ENCODE assay signal across 8 cellular contexts in genomic region chr14:105045710-105046326, GRCh38. TPM values are rescaled to one million over a fixed set of nuclear protein-coding genes. Genes with fewer than 3 reads are reported as not detected.
DNase-seq lines count a peak whose midpoint lies in the region; ATAC-seq and TF ChIP-seq lines count a peak whose summit lies in the region.

No MANE protein-coding gene starts in this region.

- peak; percentile 95 for ATAC-seq in omental fat pad (ENCODE audit: low FRiP score)

- DNase-seq in DMS 273 (lab: John Stamatoyannopoulos, UW; ENCODE audit: unreplicated experiment) (peak; percentile 96), GOT3 (lab: John Stamatoyannopoulos, UW) (peak; percentile 43), MV-4-11 (lab: John Stamatoyannopoulos, UW) (peak; percentile 89), SJCRH30 (peak; percentile 84 to 92), fibroblast of villous mesenchyme (ENCODE audit: low read depth) (peak; percentile 81), omental fat pad (ENCODE audit: low spot score) (peak; percentile 96), thyroid gland (peak; percentile 87 to 93)
- DNase-seq in activated effector memory CD4-positive, alpha-beta T cell treated with Interleukin-2 at 50 U/mL for 16 hours, result peak; percentile 84

- H3K9me3 ChIP-seq in SJCRH30 (replicated peaks) (no peaks in the 10 kb centered on the region), thyroid gland (no peaks in the 10 kb centered on the region)

- WGBS in thyroid gland, 2 donors, result 4 to 11% methylated on average over 23 to 35 of the region's 42 CpGs

- H3K4me3 ChIP-seq in SJCRH30, result no peak overlapping the region
- H3K4me3 ChIP-seq in fibroblast of villous mesenchyme (ENCODE audit: low read depth, low read length), result peak overlapping the region; percentile 18
- H3K4me3 ChIP-seq in thyroid gland (replicated peaks in 1 of 3), result no peak overlapping the region

- H3K27me3 ChIP-seq in SJCRH30 (no peaks in the 10 kb centered on the region), thyroid gland (no peaks in the 10 kb centered on the region)

- H3K36me3 ChIP-seq in SJCRH30 (no peaks in the 10 kb centered on the region), thyroid gland (no peaks in the 10 kb centered on the region)

- intact Hi-C loops in thyroid gland (cut with DNase I), result loop anchor here (2.0 to 10.0 kb wide), 2 partner anchors 71 to 271 kb away; no protein-coding TSS in a partner anchor

- TF ChIP-seq POLR2A in thyroid gland (IDR thresholded peaks at IDR 0.05), result no peak

- peak; percentile 99 for TF ChIP-seq CTCF in fibroblast of villous mesenchyme (IDR thresholded peaks at IDR 0.05; ENCODE audit: insufficient read depth, low read depth, low read length)
- peak in 2 of 3 donors; percentile 97 to 100 for TF ChIP-seq CTCF in omental fat pad (IDR thresholded peaks at IDR 0.05)
- peak; percentile 97 to 100 (median 100) for TF ChIP-seq CTCF in thyroid gland (IDR thresholded peaks at IDR 0.05)

- H3K4me1 ChIP-seq in SJCRH30, result peaks cover 3% of the 10 kb centered on the region; the same call in 1 of the 2 replicates
- H3K4me1 ChIP-seq in thyroid gland, result peaks cover 0 to 11% of the 10 kb centered on the region in 2 donors

- H3K27ac ChIP-seq in SJCRH30, result no peak overlapping the region
- H3K27ac ChIP-seq in thyroid gland, result no peak overlapping the region

RNA-seq across cellular contexts. Expression of gene GPR132, which starts 19.4 kb away (rescaled TPM):
- total RNA-seq in SJCRH30 (2014; rRNA removed; shearing (Covaris generic)), result 0.40 and 0.63 TPM in 2 replicates
- total RNA-seq in fibroblast of villous mesenchyme (under 0.01 TPM in 1 of 2 replicates, not detected in the other), omental fat pad (1 to 10 TPM; 2.7 to 9.0 (median 7.6) TPM), thyroid gland (1 to 10 TPM; 1.0 to 4.6 (median 2.1) TPM)

RNA-seq across cellular contexts. Expression of gene CDCA4, which starts 24.9 kb away (rescaled TPM):
- 92.3 and 98.0 TPM in 2 replicates for total RNA-seq in SJCRH30 (2014; rRNA removed; shearing (Covaris generic))
- total RNA-seq in fibroblast of villous mesenchyme (22.2 and 22.5 TPM in 2 replicates), omental fat pad (1 to 10 TPM; 5.3 to 8.0 (median 6.4) TPM), thyroid gland (1 to 10 TPM; 5.8 to 8.1 (median 7.3) TPM)

Comparison
In these comparisons a context has a peak if more than half of its experiments do, and no peak if none do; other contexts are left out.
1. DNase-seq: peak in every context shown above with its lines; median percentile 96 in DMS 273; 96 in omental fat pad; 90 in thyroid gland; 89 in MV-4-11; 88 in SJCRH30; 84 in activated effector memory CD4-positive, alpha-beta T cell treated with Interleukin-2 at 50 U/mL for 16 hours; 81 in fibroblast of villous mesenchyme; 43 in GOT3.